ENCODE assay signal across 9 cellular contexts in genomic region chr5:84088996-84089395, GRCh38.
A peak's percentile ranks its signal among the peaks of the same experiment; 100 is the strongest.
DNase-seq lines count a peak whose midpoint lies in the region; ATAC-seq, FAIRE-seq and TF ChIP-seq lines count a peak whose summit lies in the region.
"Had no signal": no experiment of that assay in that cellular context is flagged by ENCODE, and none has a peak within 500 bp of the region (broad histone marks: within the 10 kb centered on the region; RNA-seq: fewer than 3 reads in every experiment).

No MANE protein-coding gene starts in this region.

- TF ChIP-seq EP300 in K562 (IDR thresholded peaks at IDR 0.05; ENCODE audit: low read length): no peak

- H3K9me1 ChIP-seq in K562 (ENCODE audit: control insufficient read depth, insufficient read depth, low read length): no peaks in the 10 kb centered on the region

- no peak for TF ChIP-seq POLR2A in K562 (conservative IDR thresholded peaks at IDR 0.05)

- H3K9me3 ChIP-seq in K562 (replicated peaks; ENCODE audit: control insufficient read depth, insufficient read depth, low read depth, low read length): no peaks in the 10 kb centered on the region; the same call in 1 of the 2 replicates
- H3K9me3 ChIP-seq in neural progenitor cell (ENCODE audit: low read depth): no peaks in the 10 kb centered on the region

- intact Hi-C loops in K562 (cut with micrococcal nuclease): no loop called here

- peak; percentile 13; the same call in 1 of the 2 replicates for TF ChIP-seq CTCF in GM12874 (IDR thresholded peaks at IDR 0.05; ENCODE audit: insufficient read depth, low read depth, low read length)
- peak; percentile 39 for TF ChIP-seq CTCF in LNCAP (IDR thresholded peaks at IDR 0.05)
- no peak for TF ChIP-seq CTCF in K562 (IDR thresholded peaks at IDR 0.05 in 2 of 3, conservative IDR thresholded peaks at IDR 0.05 in 1 of 3; ENCODE audit: insufficient read depth in 2 of 3, low read depth in 1 of 3, low read length in 3 of 3)
- peak; percentile 32 for TF ChIP-seq CTCF in neural progenitor cell (IDR thresholded peaks at IDR 0.05)

- H2AFZ ChIP-seq in K562 (ENCODE audit: low read depth, low read length) (no peak overlapping the region), neural progenitor cell (replicated peaks) (no peak overlapping the region)

- no peak overlapping the region for H3K9ac ChIP-seq in K562 (ENCODE audit: insufficient read depth in 1 of 2, low read depth in 2 of 2, low read length in 2 of 2)
- H3K9ac ChIP-seq in neural progenitor cell: no peak overlapping the region

- no peak overlapping the region for H3K4me2 ChIP-seq in K562 (ENCODE audit: insufficient read depth, low read length)
- H3K4me2 ChIP-seq in neural progenitor cell: no peak overlapping the region

- H3K36me3 Mint-ChIP-seq in neural progenitor cell: no peaks in the 10 kb centered on the region

- 0% methylated on average over 2 of the region's 2 CpGs for WGBS in K562 (ENCODE audit: insufficient coverage, low coverage, missing lambda C conversion rate)

- CTCF ChIA-PET in K562 (lab: Yijun Ruan, JAX; ENCODE audit: low intra/inter-chr PET ratio): no interaction called here

- H3F3A ChIP-seq in neural progenitor cell (ENCODE audit: low read depth): no peaks in the 10 kb centered on the region

- H3K36me3 ChIP-seq in K562 (ENCODE audit: control insufficient read depth, insufficient read depth, low read length) (no peaks in the 10 kb centered on the region), neural progenitor cell (no peaks in the 10 kb centered on the region)

- no peaks in the 10 kb centered on the region for H3K27me3 Mint-ChIP-seq in neural progenitor cell (ENCODE audit: insufficient read depth, low read depth)
- H3K27me3 Mint-ChIP-seq: activated CD4-positive, alpha-beta T cell treated with anti-CD3 and anti-CD28 coated beads, Interleukin-2, amount 10 ng/mL, durations not matched to agents 24 days and 14 days had no signal

- H3K79me2 ChIP-seq in K562 (ENCODE audit: control insufficient read depth, insufficient read depth, low read length) (no peaks in the 10 kb centered on the region), neural progenitor cell (ENCODE audit: low read depth) (no peaks in the 10 kb centered on the region)

- FAIRE-seq in K562 (lab: Jason Lieb, UNC): no peak
- FAIRE-seq: small intestine had no signal

- no peaks in the 10 kb centered on the region for H4K20me1 ChIP-seq in K562 (replicated peaks; ENCODE audit: control insufficient read depth, insufficient read depth, low read length)
- H4K20me1 ChIP-seq in neural progenitor cell (ENCODE audit: low read depth): no peaks in the 10 kb centered on the region

- H3K27ac ChIP-seq in K562 (ENCODE audit: extremely low read depth, low read depth, low read length): no peak overlapping the region
- no peak overlapping the region for H3K27ac ChIP-seq in neural progenitor cell

- H3K4me3 Mint-ChIP-seq in neural progenitor cell: no peak overlapping the region
- H3K4me3 Mint-ChIP-seq: activated CD4-positive, alpha-beta T cell treated with anti-CD3 and anti-CD28 coated beads, Interleukin-2, amount 10 ng/mL, durations not matched to agents 24 days and 14 days had no signal

- peaks cover 31% of the 10 kb centered on the region for H3K4me1 Mint-ChIP-seq in neural progenitor cell
- H3K4me1 Mint-ChIP-seq: activated CD4-positive, alpha-beta T cell treated with anti-CD3 and anti-CD28 coated beads, Interleukin-2, amount 10 ng/mL, durations not matched to agents 24 days and 14 days had no signal

- no peak overlapping the region for H3K27ac Mint-ChIP-seq in neural progenitor cell
- H3K27ac Mint-ChIP-seq: activated CD4-positive, alpha-beta T cell treated with anti-CD3 and anti-CD28 coated beads, Interleukin-2, amount 10 ng/mL, durations not matched to agents 24 days and 14 days had no signal

- ATAC-seq in K562 (no peak), HG03521 (IDR thresholded peaks at IDR 0.05; ENCODE audit: unreplicated experiment) (no peak), HG03175 (IDR thresholded peaks at IDR 0.05; ENCODE audit: unreplicated experiment) (no peak)

- H3K4me1 ChIP-seq in K562 (replicated peaks in 1 of 2; ENCODE audit: control insufficient read depth in 2 of 2, insufficient read depth in 2 of 2, low read length in 2 of 2): no peaks in the 10 kb centered on the region
- peaks cover 18% of the 10 kb centered on the region for H3K4me1 ChIP-seq in neural progenitor cell

- POLR2A ChIA-PET in K562 (lab: Yijun Ruan, JAX): no interaction called here

- H3K4me3 ChIP-seq in K562 (no peak overlapping the region), neural progenitor cell (no peak overlapping the region)

- TF ChIP-seq RAD21 in K562 (CRISPR knock-in tag; conservative IDR thresholded peaks at IDR 0.05 in 1 of 2, IDR thresholded peaks at IDR 0.05 in 1 of 2): peak; percentile 28 to 29; a peak in 2 of 4 replicates

- peak in 1 of 4 experiments; percentile 4 for DNase-seq in K562 (ENCODE audit: extremely low read depth in 1 of 4, low spot score in 3 of 4)
- peak; percentile 16 for DNase-seq in neural progenitor cell (ENCODE audit: low spot score)
- DNase-seq in NCI-H2107 (lab: John Stamatoyannopoulos, UW): no peak
- DNase-seq: activated CD4-positive, alpha-beta T cell treated with anti-CD3 and anti-CD28 coated beads, Interleukin-2, amount 10 ng/mL, durations not matched to agents 24 days and 14 days; small intestine had no signal

- BruUV-seq in K562 (replicated peaks; lab: Mats Ljungman, UMichigan): no TSS peak

- H3K27me3 ChIP-seq in K562 (ENCODE audit: control insufficient read depth in 2 of 2, insufficient read depth in 2 of 2, low read length in 2 of 2) (no peaks in the 10 kb centered on the region), neural progenitor cell (no peaks in the 10 kb centered on the region)

- peaks cover 2% of the 10 kb centered on the region for H3K9me3 Mint-ChIP-seq in neural progenitor cell
- H3K9me3 Mint-ChIP-seq: activated CD4-positive, alpha-beta T cell treated with anti-CD3 and anti-CD28 coated beads, Interleukin-2, amount 10 ng/mL, durations not matched to agents 24 days and 14 days had no signal

- in situ Hi-C loops in K562 (cut with MboI): no loop called here

TF ChIP-seq in K562, 482 proteins besides CTCF, POLR2A, EP300 and RAD21:
- TF ChIP-seq JUND (IDR thresholded peaks at IDR 0.05; ENCODE audit: borderline replicate concordance, low read depth, low read length): no peak
- TF ChIP-seq JUND (tag; IDR thresholded peaks at IDR 0.05; ENCODE audit: borderline replicate concordance, low read depth, low read length): no peak
- no peak for TF ChIP-seq NCOA1 (IDR thresholded peaks at IDR 0.05; ENCODE audit: low read depth)
- no peak for TF ChIP-seq CEBPZ (IDR thresholded peaks at IDR 0.05; ENCODE audit: borderline replicate concordance, low read depth, low read length)
- TF ChIP-seq NR2C1 (IDR thresholded peaks at IDR 0.05): no peak
- no peak for TF ChIP-seq NR2C1 (tag; IDR thresholded peaks at IDR 0.05)
- TF ChIP-seq ETS2 (tag; IDR thresholded peaks at IDR 0.05; ENCODE audit: borderline replicate concordance, poor library complexity, severe bottlenecking): no peak
- TF ChIP-seq ZNF354B (CRISPR knock-in tag; IDR thresholded peaks at IDR 0.05): no peak
- TF ChIP-seq POLR2H (tag; IDR thresholded peaks at IDR 0.05; ENCODE audit: low read depth): no peak
- no peak for TF ChIP-seq NFXL1 (CRISPR knock-in tag; IDR thresholded peaks at IDR 0.05)
- no peak for TF ChIP-seq NR4A1 (CRISPR knock-in tag; IDR thresholded peaks at IDR 0.05)
- TF ChIP-seq NR4A1 (tag; IDR thresholded peaks at IDR 0.05): no peak
- no peak for TF ChIP-seq ZNF184 (CRISPR knock-in tag; IDR thresholded peaks at IDR 0.05)
- no peak for TF ChIP-seq L3MBTL2 (IDR thresholded peaks at IDR 0.05)
- no peak for TF ChIP-seq GATAD2B (IDR thresholded peaks at IDR 0.05; ENCODE audit: borderline replicate concordance)
- no peak for TF ChIP-seq ATF6 (CRISPR knock-in tag; IDR thresholded peaks at IDR 0.05)

Comparison
In these comparisons a context has a peak if more than half of its experiments do, and no peak if none do; other contexts are left out.
1. CTCF ChIP-seq: peak in GM12874 (single experiment), LNCAP (single experiment) and neural progenitor cell (single experiment); none in K562 (0 of 3).